26 cellular contexts compared by ENCODE assay signal in genomic region chr9:122168356-122168755, GRCh38. TPM values are rescaled to one million over a fixed set of nuclear protein-coding genes. Genes with fewer than 3 reads are reported as not detected.
"Had no signal": no experiment of that assay in that cellular context is flagged by ENCODE, and none has a peak within 500 bp of the region (broad histone marks: within the 10 kb centered on the region; RNA-seq: fewer than 3 reads in every experiment).

No MANE protein-coding gene starts in this region.

- H3K27ac ChIP-seq: ascending aorta, brain microvascular endothelial cell, dorsolateral prefrontal cortex, upper lobe of right lung had no signal

- H3K4me3 ChIP-seq: ascending aorta, dorsolateral prefrontal cortex, esophagus muscularis mucosa, heart right ventricle, upper lobe of right lung had no signal

- ATAC-seq: activated CD4-positive, alpha-beta T cell treated with anti-CD3 and anti-CD28 coated beads for 36 hours; activated naive CD4-positive, alpha-beta T cell treated with anti-CD3 and anti-CD28 coated beads, Interleukin-2, amount 50 U/mL, for 72 hours; activated T-helper 17 cell treated with anti-CD3 and anti-CD28 coated beads, Interleukin-2, amount 50 U/mL, for 72 hours; effector memory CD8-positive, alpha-beta T cell; left lobe of liver; natural killer cell; stimulated activated naive CD8-positive, alpha-beta T cell treated with anti-CD3 and anti-CD28 coated beads, Interleukin-15, Interleukin-2, amounts not matched to agents 100 U/mL and 50 U/mL, for 24 hours; upper lobe of right lung; WTC11 had no signal

- H3K27me3 ChIP-seq: ascending aorta, dorsolateral prefrontal cortex, esophagus muscularis mucosa had no signal

- H3K36me3 ChIP-seq: ascending aorta, brain microvascular endothelial cell, esophagus muscularis mucosa, heart right ventricle, upper lobe of right lung had no signal

- DNase-seq: activated CD4-positive, alpha-beta T cell treated with anti-CD3 and anti-CD28 coated beads for 36 hours; activated CD4-positive, alpha-beta T cell treated with anti-CD3 and anti-CD28 coated beads, Interleukin-2, amount 50 U/mL, for 4 hours; activated CD8-positive, alpha-beta memory T cell treated with anti-CD3 and anti-CD28 coated beads for 24 hours; activated CD8-positive, alpha-beta memory T cell treated with anti-CD3 and anti-CD28 coated beads, Interleukin-2, amount 50 U/mL, for 4 hours; activated T-cell treated with anti-CD3 and anti-CD28 coated beads, Interleukin-2, amount 50 U/mL, for 24 hours; brain microvascular endothelial cell; central memory CD4-positive, alpha-beta T cell; dorsolateral prefrontal cortex; effector memory CD8-positive, alpha-beta T cell; heart right ventricle; midbrain; natural killer cell; stimulated activated CD4-positive, alpha-beta T cell treated with anti-CD3 and anti-CD28 coated beads, Interleukin-12 subunit alpha, Interleukin-12 subunit beta, amount 100 ng/mL, for 4 hours; stimulated activated CD4-positive, alpha-beta T cell treated with anti-CD3 and anti-CD28 coated beads, Interleukin-4, amount 100 ng/mL, for 4 hours; stimulated activated naive CD8-positive, alpha-beta T cell treated with anti-CD3 and anti-CD28 coated beads, Interleukin-15, Interleukin-2, amounts not matched to agents 100 U/mL and 50 U/mL, for 24 hours; T-helper 9 cell; upper lobe of right lung had no signal

- H3K9me3 ChIP-seq: ascending aorta, esophagus muscularis mucosa, heart right ventricle, upper lobe of right lung had no signal

- H3K4me1 ChIP-seq: ascending aorta, upper lobe of right lung had no signal

RNA-seq across cellular contexts. Expression of gene MORN5, which starts 8.6 kb away (rescaled TPM):
- total RNA-seq: activated CD4-positive, alpha-beta T cell treated with anti-CD3 and anti-CD28 coated beads for 36 hours; activated T-helper 17 cell treated with anti-CD3 and anti-CD28 coated beads, Interleukin-2, amount 50 U/mL, for 72 hours; ascending aorta; heart right ventricle; left lobe of liver; natural killer cell; subcutaneous adipose tissue; T-helper 1 cell treated with Interleukin-12 subunit alpha and Interleukin-12 subunit beta and Interleukin-4 antibody, amounts not matched to agents 30 ng/mL and 1 ng/mL, for 36 hours; upper lobe of right lung; WTC11 had no signal
- polyA plus RNA-seq: heart right ventricle, keratinocyte had no signal
